Comparison of ENCODE assay signal across 8 cellular contexts in genomic region chr16:30901201-30902069, GRCh38. TPM values are rescaled to one million over a fixed set of nuclear protein-coding genes. Genes with fewer than 3 reads are reported as not detected.
DNase-seq lines count a peak whose midpoint lies in the region; ATAC-seq, FAIRE-seq and TF ChIP-seq lines count a peak whose summit lies in the region.

No MANE protein-coding gene starts in this region.

- peak overlapping the region; percentile 64 for H3K27ac Mint-ChIP-seq in mesothelial cell of epicardium

- POLR2A ChIA-PET in A549 (lab: Yijun Ruan, JAX): interaction anchor here (0.6 to 2.1 kb wide), 7 partner anchors 8 to 216 kb away, joined by 3 to 18 read pairs (median 6); partner anchors contain the start of genes BCL7C, FBXL19 and KAT8

- H3K9me3 ChIP-seq in A549: no peaks in the 10 kb centered on the region
- H3K9me3 ChIP-seq in HUES48 (ENCODE audit: control insufficient read depth, insufficient read depth, low read length): no peaks in the 10 kb centered on the region

- no peaks in the 10 kb centered on the region for H3K9me3 Mint-ChIP-seq in mesothelial cell of epicardium

- no peak overlapping the region for H3K9ac ChIP-seq in HUES48 (ENCODE audit: low read depth, low read length)

- no peaks in the 10 kb centered on the region for H3K36me3 Mint-ChIP-seq in mesothelial cell of epicardium

- 33% methylated on average over 12 of the region's 12 CpGs for WGBS in A549 (ENCODE audit: missing lambda C conversion rate)

- peaks cover 20% of the 10 kb centered on the region for H3K4me1 Mint-ChIP-seq in mesothelial cell of epicardium

- TF ChIP-seq POLR2A in A549 (IDR thresholded peaks at IDR 0.05; ENCODE audit: low read length): no peak
- no peak for TF ChIP-seq POLR2A in GM12891 (IDR thresholded peaks at IDR 0.05; ENCODE audit: low read depth, low read length)

- H3K27ac ChIP-seq in A549 (peak overlapping the region; percentile 89 to 95), HUES48 (ENCODE audit: low read depth, low read length) (no peak overlapping the region)

- TF ChIP-seq EP300 in A549 (IDR thresholded peaks at IDR 0.05): no peak

- H3K27me3 ChIP-seq in HUES48 (ENCODE audit: control insufficient read depth, insufficient read depth, low read length): 0 out of 2 replicates have a peak, but pooled peaks cover 4% of the 10 kb centered on the region

- peak overlapping the region; percentile 59 for H3K4me3 Mint-ChIP-seq in mesothelial cell of epicardium

- peak overlapping the region; percentile 85 for H3K4me2 ChIP-seq in A549

- no peak; a peak in 1 of 6 replicates for ATAC-seq in A549
- no peak for ATAC-seq in HG02970 (IDR thresholded peaks at IDR 0.05; ENCODE audit: low FRiP score, unreplicated experiment)

- TF ChIP-seq CTCF in A549 (IDR thresholded peaks at IDR 0.05) (no peak), astrocyte of the spinal cord (IDR thresholded peaks at IDR 0.05; ENCODE audit: low read depth, low read length) (no peak), mesothelial cell of epicardium (IDR thresholded peaks at IDR 0.05; ENCODE audit: unreplicated experiment) (no peak)

- H3K27me3 Mint-ChIP-seq in mesothelial cell of epicardium (ENCODE audit: low read depth): no peaks in the 10 kb centered on the region

- peak in 1 of 2 experiments; percentile 42 for DNase-seq in A549 (ENCODE audit: low read depth in 1 of 2, low spot score in 1 of 2)
- DNase-seq in astrocyte of the spinal cord (ENCODE audit: low read depth, low spot score): no peak
- DNase-seq in mesothelial cell of epicardium (ENCODE audit: low spot score in 2 of 2, unreplicated experiment in 2 of 2): no peak
- DNase-seq in GM12891 (ENCODE audit: insufficient read length, low spot score): no peak
- no peak for DNase-seq in NCI-H524 (lab: John Stamatoyannopoulos, UW)
- no peak for DNase-seq in NCI-H510A treated with DMSO at 0.1 percent for 48 hours (lab: John Stamatoyannopoulos, UW)

- H3K36me3 ChIP-seq in HUES48 (ENCODE audit: control insufficient read depth, insufficient read depth, low read length): no peaks in the 10 kb centered on the region

- FAIRE-seq in A549 (lab: Jason Lieb, UNC): no peak
- FAIRE-seq in GM12891 (lab: Jason Lieb, UNC): no peak

- H3K4me3 ChIP-seq in A549 (peak overlapping the region; percentile 49), HUES48 (ENCODE audit: low read depth, low read length) (peak overlapping the region; percentile 66; the same call in 1 of the 2 replicates), astrocyte of the spinal cord (ENCODE audit: low read depth, low read length) (peak overlapping the region; percentile 30)

- TF ChIP-seq RAD21 in A549 (conservative IDR thresholded peaks at IDR 0.05 in 1 of 2, IDR thresholded peaks at IDR 0.05 in 1 of 2): no peak

- H3K4me1 ChIP-seq in A549 (peaks cover 7% of the 10 kb centered on the region; the same call in 2 of the 3 replicates), HUES48 (ENCODE audit: control insufficient read depth, insufficient read depth, low read length) (no peaks in the 10 kb centered on the region)

- in situ Hi-C loops in astrocyte of the spinal cord (cut with HindIII; ENCODE audit: low sequenced_read_pairs): no loop called here

- CTCF ChIA-PET in A549 (lab: Yijun Ruan, JAX): interaction anchor here (0.7 to 4.1 kb wide), 31 partner anchors 8 to 174 kb away, joined by 3 to 46 read pairs (median 7); partner anchors contain the start of gene BCL7C

TF ChIP-seq in A549, 52 proteins besides CTCF, POLR2A, EP300 and RAD21:
- TF ChIP-seq GATA3 (IDR thresholded peaks at IDR 0.05; ENCODE audit: borderline replicate concordance) (0 out of 2 replicates have a peak, but pooled peaks have one; percentile 4), ZNF302 (CRISPR knock-in tag; IDR thresholded peaks at IDR 0.05) (no peak), MAFK (IDR thresholded peaks at IDR 0.05; ENCODE audit: partially characterized antibody) (no peak), CHD4 (IDR thresholded peaks at IDR 0.05; ENCODE audit: borderline replicate concordance) (no peak)
TF ChIP-seq in A549: peak in this region for 1.

TF ChIP-seq in GM12891, 5 proteins besides CTCF, POLR2A, EP300 and RAD21:
- TF ChIP-seq POU2F2 (IDR thresholded peaks at IDR 0.05; ENCODE audit: low read depth, low read length) (no peak), POLR2AphosphoS5 (IDR thresholded peaks at IDR 0.05; ENCODE audit: low read depth, low read length) (no peak), TAF1 (IDR thresholded peaks at IDR 0.05; ENCODE audit: low read depth, low read length) (no peak), PAX5 (IDR thresholded peaks at IDR 0.05; ENCODE audit: insufficient read depth, low read length, severe bottlenecking) (no peak), SPI1 (IDR thresholded peaks at IDR 0.05; ENCODE audit: low read depth, low read length) (no peak)

RNA-seq across cellular contexts. Expression of gene CTF1, which starts 5.0 kb away (rescaled TPM):
- polyA plus RNA-seq in A549 (2011; rRNA removed): 0.13 and 0.44 TPM in 2 replicates
- 0.34 and 0.52 TPM in 2 replicates for polyA plus RNA-seq in A549 (2012; cell fraction: cytosol; rRNA removed)
- polyA plus RNA-seq in A549 (2012; cell fraction: nucleus; rRNA removed): 0.23 and 0.54 TPM in 2 replicates
- 0.16 to 0.30 TPM (median 0.23 TPM) in 3 replicates for polyA plus RNA-seq in A549 (2017; fragmentation: RNase III; extraction: RNeasy Plus Mini Kit Qiagen cat#74134 plus additional on column Dnase treatment)
- 0.17 and 0.63 TPM in 2 replicates for polyA minus RNA-seq in A549 (2011; rRNA and poly(A)+ RNA removed)
- 9.1 to 11.5 TPM (median 10.3 TPM) in 3 replicates for total RNA-seq in mesothelial cell of epicardium
- polyA plus RNA-seq in GM12891 (2012; ENCODE audit: low read depth, missing spikeins): 0.15 TPM

RNA-seq across cellular contexts. Expression of gene BCL7C, which starts 7.6 kb away (rescaled TPM):
- polyA plus RNA-seq in A549 (2011; rRNA removed): 9.5 and 10.8 TPM in 2 replicates
- polyA plus RNA-seq in A549 (2012; cell fraction: cytosol; rRNA removed): 23.9 and 29.3 TPM in 2 replicates
- polyA plus RNA-seq in A549 (2012; cell fraction: nucleus; rRNA removed): 13.5 and 14.3 TPM in 2 replicates
- polyA plus RNA-seq in A549 (2017; fragmentation: RNase III; extraction: RNeasy Plus Mini Kit Qiagen cat#74134 plus additional on column Dnase treatment): 12.9 to 13.9 TPM (median 13.6 TPM) in 3 replicates
- polyA minus RNA-seq in A549 (2011; rRNA and poly(A)+ RNA removed): 2.3 and 3.6 TPM in 2 replicates
- 43.6 to 44.8 TPM (median 43.9 TPM) in 3 replicates for total RNA-seq in mesothelial cell of epicardium
- 12.7 TPM for polyA plus RNA-seq in GM12891 (2012; ENCODE audit: low read depth, missing spikeins)

RNA-seq across cellular contexts. Expression of gene FBXL19, which starts 21.9 kb away (rescaled TPM):
- polyA plus RNA-seq in A549 (2011; rRNA removed): 5.6 and 7.0 TPM in 2 replicates
- 11.4 and 17.1 TPM in 2 replicates for polyA plus RNA-seq in A549 (2012; cell fraction: cytosol; rRNA removed)
- 29.7 and 38.9 TPM in 2 replicates for polyA plus RNA-seq in A549 (2012; cell fraction: nucleus; rRNA removed)
- 15.5 to 21.5 TPM (median 18.3 TPM) in 3 replicates for polyA plus RNA-seq in A549 (2017; fragmentation: RNase III; extraction: RNeasy Plus Mini Kit Qiagen cat#74134 plus additional on column Dnase treatment)
- polyA minus RNA-seq in A549 (2011; rRNA and poly(A)+ RNA removed): 6.8 and 9.4 TPM in 2 replicates
- 53.5 to 56.4 TPM (median 54.9 TPM) in 3 replicates for total RNA-seq in mesothelial cell of epicardium
- 13.1 TPM for polyA plus RNA-seq in GM12891 (2012; ENCODE audit: low read depth, missing spikeins)

RNA-seq across cellular contexts. Expression of gene ORAI3, which starts 47.4 kb away (rescaled TPM):
- polyA plus RNA-seq in A549 (2011; rRNA removed) (14.1 and 17.3 TPM in 2 replicates), A549 (2017; fragmentation: RNase III; extraction: RNeasy Plus Mini Kit Qiagen cat#74134 plus additional on column Dnase treatment) (7.1 to 11.8 TPM (median 10.5 TPM) in 3 replicates)
- polyA plus RNA-seq in A549 (2012; cell fraction: cytosol; rRNA removed): 5.9 and 10.3 TPM in 2 replicates
- polyA plus RNA-seq in A549 (2012; cell fraction: nucleus; rRNA removed): 10.8 and 11.6 TPM in 2 replicates
- 11.0 and 13.8 TPM in 2 replicates for polyA minus RNA-seq in A549 (2011; rRNA and poly(A)+ RNA removed)
- total RNA-seq in mesothelial cell of epicardium: 25.8 to 28.2 TPM (median 26.2 TPM) in 3 replicates
- polyA plus RNA-seq in GM12891 (2012; ENCODE audit: low read depth, missing spikeins): 18.0 TPM

RNA-seq across cellular contexts. Expression of gene SETD1A, which starts 56.1 kb away (rescaled TPM):
- 2.0 and 3.8 TPM in 2 replicates for polyA plus RNA-seq in A549 (2011; rRNA removed)
- polyA plus RNA-seq in A549 (2012; cell fraction: cytosol; rRNA removed): 8.7 and 11.2 TPM in 2 replicates
- polyA plus RNA-seq in A549 (2012; cell fraction: nucleus; rRNA removed): 30.5 and 31.9 TPM in 2 replicates
- 15.7 to 22.6 TPM (median 21.2 TPM) in 3 replicates for polyA plus RNA-seq in A549 (2017; fragmentation: RNase III; extraction: RNeasy Plus Mini Kit Qiagen cat#74134 plus additional on column Dnase treatment)
- polyA minus RNA-seq in A549 (2011; rRNA and poly(A)+ RNA removed): 3.9 and 7.0 TPM in 2 replicates
- 30.8 to 39.1 TPM (median 36.4 TPM) in 3 replicates for total RNA-seq in mesothelial cell of epicardium
- 10.9 TPM for polyA plus RNA-seq in GM12891 (2012; ENCODE audit: low read depth, missing spikeins)
